ENCODE assay signal across 8 cellular contexts in the genomic region with DNA sequence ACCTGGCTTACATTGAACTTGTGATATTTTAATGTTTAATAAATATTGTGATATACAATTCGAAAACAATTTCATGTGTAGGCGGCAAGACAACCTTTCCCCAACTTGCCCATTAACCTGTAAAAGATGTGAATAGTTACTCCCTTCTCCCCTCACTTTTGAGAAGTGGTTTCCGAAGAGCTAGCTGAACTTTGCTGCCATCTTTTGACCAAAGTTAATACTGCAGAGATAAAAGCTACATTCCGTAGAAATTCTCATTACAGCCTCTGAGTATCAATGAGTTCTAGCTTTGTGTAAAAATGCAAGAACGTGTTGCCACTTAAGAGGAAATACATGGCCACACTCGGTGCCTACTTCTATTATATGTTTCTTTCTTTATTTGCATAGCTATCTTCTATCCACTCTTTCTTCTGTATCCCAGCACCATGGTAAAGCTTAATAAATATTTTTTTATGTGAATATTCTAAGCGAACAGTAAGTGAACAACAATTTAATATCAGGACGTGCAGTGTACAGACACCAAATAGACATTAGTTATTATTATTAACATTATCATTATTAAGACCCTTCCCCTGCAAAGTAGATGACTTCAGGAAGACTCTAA.
A peak's percentile ranks its signal among the peaks of the same experiment; 100 is the strongest.
DNase-seq lines count a peak whose midpoint lies in the region; ATAC-seq and TF ChIP-seq lines count a peak whose summit lies in the region.

No MANE protein-coding gene starts in this region.

- H3K4me3 ChIP-seq in CD4-positive, CD25-positive, alpha-beta regulatory T cell (ENCODE audit: low read depth, low read length): no peak overlapping the region
- H3K4me3 ChIP-seq in GM23338: no peak overlapping the region

- peak in 1 of 2 donors; percentile 46 for ATAC-seq in CD4-positive, CD25-positive, alpha-beta regulatory T cell (ENCODE audit: low read depth in 2 of 2)
- ATAC-seq in GM23338 (peak; percentile 63), left lobe of liver (peak; percentile 78), GM18498 (IDR thresholded peaks at IDR 0.05; ENCODE audit: unreplicated experiment) (no peak), HG02763 (IDR thresholded peaks at IDR 0.05; ENCODE audit: unreplicated experiment) (no peak), GM19023 (IDR thresholded peaks at IDR 0.05; ENCODE audit: unreplicated experiment) (no peak)

- H3K36me3 Mint-ChIP-seq in CD4-positive, CD25-positive, alpha-beta regulatory T cell: no peaks in the 10 kb centered on the region
- no peaks in the 10 kb centered on the region for H3K36me3 Mint-ChIP-seq in GM23338 (ENCODE audit: low read depth)
- H3K36me3 Mint-ChIP-seq in MCF 10A (ENCODE audit: insufficient read depth, unreplicated experiment): no peaks in the 10 kb centered on the region

- POLR2A ChIA-PET in MCF 10A (lab: Yijun Ruan, JAX): interaction anchor here (0.6 to 0.9 kb wide), 5 partner anchors 742 to 1127 kb away, joined by 3 to 4 read pairs (median 3); no protein-coding TSS in a partner anchor

- BruUV-seq in MCF 10A (replicated peaks; lab: Mats Ljungman, UMichigan): no TSS peak

- no peaks in the 10 kb centered on the region for H3K9me3 ChIP-seq in CD4-positive, CD25-positive, alpha-beta regulatory T cell (ENCODE audit: control insufficient read depth in 2 of 2, low read length in 2 of 2)

- no peaks in the 10 kb centered on the region for H3K27me3 Mint-ChIP-seq in CD4-positive, CD25-positive, alpha-beta regulatory T cell
- H3K27me3 Mint-ChIP-seq in GM23338 (ENCODE audit: insufficient read depth, low read depth, poor library complexity) (no peaks in the 10 kb centered on the region), MCF 10A (ENCODE audit: insufficient read depth, unreplicated experiment) (peaks cover 18% of the 10 kb centered on the region)

- CTCF ChIA-PET in MCF 10A (lab: Yijun Ruan, JAX): interaction anchor here (0.7 to 4.6 kb wide), 46 partner anchors 8 to 1188 kb away, joined by 3 to 38 read pairs (median 4); partner anchors contain the start of gene TBPL2

- no peak overlapping the region for H3K27ac ChIP-seq in CD4-positive, CD25-positive, alpha-beta regulatory T cell (ENCODE audit: insufficient read depth, low read length, poor library complexity, severe bottlenecking)
- no peak overlapping the region for H3K27ac ChIP-seq in GM23338 (ENCODE audit: low read depth)

- H3K9me2 ChIP-seq in GM23338 (ENCODE audit: insufficient read depth): no peaks in the 10 kb centered on the region

- intact Hi-C loops in MCF 10A (cut with micrococcal nuclease): loop anchor here (1.0 to 5.0 kb wide), 7 partner anchors 227 to 1203 kb away; partner anchors contain the start of gene FBXO34

- peak in 2 of 3 donors; percentile 35 to 46 for DNase-seq in CD4-positive, CD25-positive, alpha-beta regulatory T cell
- DNase-seq in GM23338 (ENCODE audit: low spot score) (peak; percentile 75), NCI-H524 (lab: John Stamatoyannopoulos, UW) (peak; percentile 69 to 79), MCF 10A (ENCODE audit: unreplicated experiment) (peak; percentile 56), left lobe of liver (ENCODE audit: low spot score) (no peak)

- H3K9me3 Mint-ChIP-seq in CD4-positive, CD25-positive, alpha-beta regulatory T cell: peaks cover 0 to 2% (median 0%) of the 10 kb centered on the region in 7 donors
- H3K9me3 Mint-ChIP-seq in GM23338 (no peaks in the 10 kb centered on the region; the same call in 2 of the 3 replicates), MCF 10A (ENCODE audit: unreplicated experiment) (no peaks in the 10 kb centered on the region)

- H3K4me1 ChIP-seq in CD4-positive, CD25-positive, alpha-beta regulatory T cell (ENCODE audit: control insufficient read depth, insufficient read depth, low read length, poor library complexity, severe bottlenecking): no peaks in the 10 kb centered on the region
- H3K4me1 ChIP-seq in GM23338 (ENCODE audit: insufficient read depth): no peaks in the 10 kb centered on the region

- H3K36me3 ChIP-seq in CD4-positive, CD25-positive, alpha-beta regulatory T cell (ENCODE audit: control insufficient read depth, insufficient read depth, low read length): no peaks in the 10 kb centered on the region
- no peaks in the 10 kb centered on the region for H3K36me3 ChIP-seq in GM23338 (ENCODE audit: insufficient read depth)

- no peak overlapping the region for H3K27ac Mint-ChIP-seq in CD4-positive, CD25-positive, alpha-beta regulatory T cell
- H3K27ac Mint-ChIP-seq in GM23338: no peak overlapping the region
- H3K27ac Mint-ChIP-seq in MCF 10A (ENCODE audit: low read depth, unreplicated experiment): no peak overlapping the region

- H3K4me1 Mint-ChIP-seq in CD4-positive, CD25-positive, alpha-beta regulatory T cell: no peaks in the 10 kb centered on the region
- H3K4me1 Mint-ChIP-seq in GM23338 (no peaks in the 10 kb centered on the region), MCF 10A (ENCODE audit: insufficient read depth, unreplicated experiment) (peaks cover 5% of the 10 kb centered on the region)

- H2AFZ ChIP-seq in GM23338: no peak overlapping the region

- TF ChIP-seq CTCF in GM23338 (conservative IDR thresholded peaks at IDR 0.05; ENCODE audit: low read depth in 2 of 2) (peak; percentile 85 to 90), MCF 10A (IDR thresholded peaks at IDR 0.05; ENCODE audit: unreplicated experiment) (peak; percentile 82)

- H3K4me3 Mint-ChIP-seq in CD4-positive, CD25-positive, alpha-beta regulatory T cell: no peak overlapping the region
- no peak overlapping the region for H3K4me3 Mint-ChIP-seq in GM23338
- H3K4me3 Mint-ChIP-seq in MCF 10A (ENCODE audit: unreplicated experiment): no peak overlapping the region

- no peaks in the 10 kb centered on the region for H3F3A ChIP-seq in GM23338 (replicated peaks; ENCODE audit: low read depth)

- no peaks in the 10 kb centered on the region for H4K20me1 ChIP-seq in GM23338 (replicated peaks; ENCODE audit: insufficient read depth)

- no peaks in the 10 kb centered on the region for H3K79me2 ChIP-seq in GM23338 (replicated peaks; ENCODE audit: insufficient read depth)

- H3K4me2 ChIP-seq in GM23338: no peak overlapping the region

- peaks cover 5% of the 10 kb centered on the region for H3K27me3 ChIP-seq in CD4-positive, CD25-positive, alpha-beta regulatory T cell (ENCODE audit: control insufficient read depth, insufficient read depth, low read length)
- H3K27me3 ChIP-seq in GM23338 (ENCODE audit: insufficient read depth): no peaks in the 10 kb centered on the region

TF ChIP-seq in GM23338, 12 proteins besides CTCF, POLR2A, EP300 and RAD21:
- TF ChIP-seq, protein P1, sequence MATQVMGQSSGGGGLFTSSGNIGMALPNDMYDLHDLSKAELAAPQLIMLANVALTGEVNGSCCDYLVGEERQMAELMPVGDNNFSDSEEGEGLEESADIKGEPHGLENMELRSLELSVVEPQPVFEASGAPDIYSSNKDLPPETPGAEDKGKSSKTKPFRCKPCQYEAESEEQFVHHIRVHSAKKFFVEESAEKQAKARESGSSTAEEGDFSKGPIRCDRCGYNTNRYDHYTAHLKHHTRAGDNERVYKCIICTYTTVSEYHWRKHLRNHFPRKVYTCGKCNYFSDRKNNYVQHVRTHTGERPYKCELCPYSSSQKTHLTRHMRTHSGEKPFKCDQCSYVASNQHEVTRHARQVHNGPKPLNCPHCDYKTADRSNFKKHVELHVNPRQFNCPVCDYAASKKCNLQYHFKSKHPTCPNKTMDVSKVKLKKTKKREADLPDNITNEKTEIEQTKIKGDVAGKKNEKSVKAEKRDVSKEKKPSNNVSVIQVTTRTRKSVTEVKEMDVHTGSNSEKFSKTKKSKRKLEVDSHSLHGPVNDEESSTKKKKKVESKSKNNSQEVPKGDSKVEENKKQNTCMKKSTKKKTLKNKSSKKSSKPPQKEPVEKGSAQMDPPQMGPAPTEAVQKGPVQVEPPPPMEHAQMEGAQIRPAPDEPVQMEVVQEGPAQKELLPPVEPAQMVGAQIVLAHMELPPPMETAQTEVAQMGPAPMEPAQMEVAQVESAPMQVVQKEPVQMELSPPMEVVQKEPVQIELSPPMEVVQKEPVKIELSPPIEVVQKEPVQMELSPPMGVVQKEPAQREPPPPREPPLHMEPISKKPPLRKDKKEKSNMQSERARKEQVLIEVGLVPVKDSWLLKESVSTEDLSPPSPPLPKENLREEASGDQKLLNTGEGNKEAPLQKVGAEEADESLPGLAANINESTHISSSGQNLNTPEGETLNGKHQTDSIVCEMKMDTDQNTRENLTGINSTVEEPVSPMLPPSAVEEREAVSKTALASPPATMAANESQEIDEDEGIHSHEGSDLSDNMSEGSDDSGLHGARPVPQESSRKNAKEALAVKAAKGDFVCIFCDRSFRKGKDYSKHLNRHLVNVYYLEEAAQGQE (IDR thresholded peaks at IDR 0.05; ENCODE audit: unreplicated experiment): no peak
- TF ChIP-seq EZH2phosphoT487 (IDR thresholded peaks at IDR 0.05; ENCODE audit: unreplicated experiment) (no peak), NANOG (IDR thresholded peaks at IDR 0.05; ENCODE audit: borderline replicate concordance) (no peak)

Comparison
In these comparisons a context has a peak if more than half of its experiments do, and no peak if none do; other contexts are left out.
1. ATAC-seq: peak in GM23338 (single experiment) and left lobe of liver (single experiment); none in GM18498 (single experiment), HG02763 (single experiment) and GM19023 (single experiment).